ENCODE assay signal across 30 cellular contexts in the genomic region with DNA sequence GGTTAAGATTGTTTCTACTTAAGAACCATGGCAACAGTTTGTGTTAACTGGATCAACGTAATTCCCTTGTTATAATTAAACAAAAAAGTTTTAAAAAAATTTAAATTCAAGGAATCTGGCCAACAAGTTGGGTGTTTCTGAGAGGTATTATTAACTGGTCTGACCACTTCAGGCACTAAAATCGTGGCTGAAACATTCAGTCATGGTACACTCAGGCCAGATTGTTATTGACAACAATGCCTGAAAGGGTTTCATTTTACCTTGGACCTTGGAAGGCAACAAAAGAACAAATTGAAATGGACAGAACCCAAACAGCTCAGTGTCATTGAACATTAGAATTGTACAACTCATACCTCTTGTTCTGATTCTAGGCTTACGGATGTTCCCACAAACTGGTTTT.
DNase-seq lines count a peak whose midpoint lies in the region; ATAC-seq, FAIRE-seq and TF ChIP-seq lines count a peak whose summit lies in the region.
"Had no signal": no experiment of that assay in that cellular context is flagged by ENCODE, and none has a peak within 500 bp of the region (broad histone marks: within the 10 kb centered on the region; RNA-seq: fewer than 3 reads in every experiment).

No MANE protein-coding gene starts in this region.

- H3K79me1 ChIP-seq in H1 (ENCODE audit: low read depth, low read length) (no peaks in the 10 kb centered on the region), mesenchymal stem cell (replicated peaks; ENCODE audit: low read length, poor library complexity, severe bottlenecking) (no peaks in the 10 kb centered on the region)

- H3K4me1 ChIP-seq in A549, result peaks cover 35% of the 10 kb centered on the region; the same call in 2 of the 3 replicates
- no peaks in the 10 kb centered on the region for H3K4me1 ChIP-seq in H1 (replicated peaks in 1 of 4; ENCODE audit: control insufficient read depth in 3 of 4, insufficient read depth in 4 of 4, low read length in 3 of 4)
- peaks cover 9% of the 10 kb centered on the region for H3K4me1 ChIP-seq in mesenchymal stem cell (ENCODE audit: control insufficient read depth, insufficient read depth, low read depth, low read length)

- H3K79me2 ChIP-seq in H1 (ENCODE audit: control insufficient read depth in 1 of 2, insufficient read depth in 2 of 2, low read length in 2 of 2), result no peaks in the 10 kb centered on the region

- no peaks in the 10 kb centered on the region for H3K36me3 ChIP-seq in H1 (ENCODE audit: control insufficient read depth in 2 of 4, insufficient read depth in 4 of 4, low read length in 3 of 4)
- H3K36me3 ChIP-seq in mesenchymal stem cell (ENCODE audit: control insufficient read depth in 1 of 2, insufficient read depth in 2 of 2, low read depth in 1 of 2, low read length in 2 of 2), result no peaks in the 10 kb centered on the region
- H3K36me3 ChIP-seq: BE2C, heart right ventricle had no signal

- TF ChIP-seq POLR2A in A549 (IDR thresholded peaks at IDR 0.05; ENCODE audit: low read length) (no peak), H1 (IDR thresholded peaks at IDR 0.05; ENCODE audit: control extremely low read depth in 1 of 2, low read depth in 2 of 2, low read length in 2 of 2) (no peak)

- DNase-seq in A549 (ENCODE audit: low read depth in 1 of 2, low spot score in 1 of 2) (no peak), HFFc6 (no peak), H1 (ENCODE audit: low read depth in 1 of 2, low spot score in 2 of 2) (no peak), mesenchymal stem cell (no peak), left cardiac atrium (no peak), NCI-H2029 treated with DMSO at 0.1 percent for 48 hours (lab: John Stamatoyannopoulos, UW) (no peak)
- no peak for DNase-seq in activated CD4-positive, alpha-beta T cell treated with anti-CD3 and anti-CD28 coated beads for 36 hours
- DNase-seq: activated CD4-positive, CD25-positive, alpha-beta regulatory T cell; activated gamma-delta T cell; activated naive CD8-positive, alpha-beta T cell treated with anti-CD3 and anti-CD28 coated beads for 36 hours; activated T-cell treated with anti-CD3 and anti-CD28 coated beads, Interleukin-2, amount 50 U/mL, for 24 hours; anterior cingulate cortex; BE2C; CD8-positive, alpha-beta T cell; cortex of kidney; effector memory CD4-positive, alpha-beta T cell; H9; heart right ventricle; Kasumi-1; mucosa of descending colon; NCI-H1694; NCI-H446 treated with DMSO at 0.1 percent for 48 hours; RPMI8226; stimulated activated naive CD4-positive, alpha-beta T cell treated with Interleukin-2 at 50 U/mL for 16 hours; T-helper 1 cell had no signal

- H3K27me3 Mint-ChIP-seq in HFFc6 (ENCODE audit: insufficient read depth), result no peaks in the 10 kb centered on the region
- H3K27me3 Mint-ChIP-seq in activated CD4-positive, alpha-beta T cell treated with anti-CD3 and anti-CD28 coated beads for 36 hours, result peaks cover 1% of the 10 kb centered on the region
- H3K27me3 Mint-ChIP-seq: activated naive CD8-positive, alpha-beta T cell treated with anti-CD3 and anti-CD28 coated beads for 36 hours; activated T-cell treated with anti-CD3 and anti-CD28 coated beads, Interleukin-2, amount 50 U/mL, for 24 hours had no signal

- FAIRE-seq in A549 (lab: Jason Lieb, UNC), result no peak
- FAIRE-seq in H1 (lab: Jason Lieb, UNC), result no peak
- FAIRE-seq: frontal cortex, urothelium cell line had no signal

- TF ChIP-seq CTCF in A549 (IDR thresholded peaks at IDR 0.05) (no peak), HFFc6 (IDR thresholded peaks at IDR 0.05) (no peak), H1 (IDR thresholded peaks at IDR 0.05; ENCODE audit: control extremely low read depth in 1 of 3, insufficient read depth in 1 of 3, low read depth in 1 of 3, low read length in 3 of 3) (no peak)

- ATAC-seq in A549 (no peak), HG02870 (IDR thresholded peaks at IDR 0.05; ENCODE audit: unreplicated experiment) (no peak), left cardiac atrium (no peak)
- no peak for ATAC-seq in activated CD4-positive, alpha-beta T cell treated with anti-CD3 and anti-CD28 coated beads for 36 hours
- ATAC-seq: CD8-positive, alpha-beta T cell; heart right ventricle; mucosa of descending colon; natural killer cell treated with Interleukin-12 subunit alpha and Interleukin-12 subunit beta and Interleukin-15 and Interleukin-18, amount 100 ng/mL, for 72 hours had no signal

- H2AK5ac ChIP-seq in H1 (ENCODE audit: low read depth, low read length) (no peak overlapping the region), mesenchymal stem cell (ENCODE audit: low read length, severe bottlenecking) (peak overlapping the region; percentile 68)

- H3K27me3 ChIP-seq in H1 (replicated peaks in 1 of 4; ENCODE audit: control insufficient read depth in 3 of 4, extremely low read depth in 1 of 4, insufficient read depth in 3 of 4, low read length in 3 of 4) (no peaks in the 10 kb centered on the region), mesenchymal stem cell (ENCODE audit: control insufficient read depth in 1 of 2, insufficient read depth in 1 of 2, low read length in 2 of 2) (no peaks in the 10 kb centered on the region)
- H3K27me3 ChIP-seq: BE2C, heart right ventricle had no signal

- H3K9me3 ChIP-seq in A549, result no peaks in the 10 kb centered on the region
- peaks cover 3 to 4% of the 10 kb centered on the region in 2 experiments; a peak in 2 of 4 replicates for H3K9me3 ChIP-seq in H1 (ENCODE audit: insufficient read depth in 2 of 2, low read depth in 1 of 2, low read length in 1 of 2)
- no peaks in the 10 kb centered on the region for H3K9me3 ChIP-seq in mesenchymal stem cell (ENCODE audit: control insufficient read depth, low read length)
- H3K9me3 ChIP-seq: BE2C, heart right ventricle, mucosa of descending colon had no signal

- H3K56ac ChIP-seq in H1 (replicated peaks; ENCODE audit: insufficient read length, low read depth, low read length), result no peak overlapping the region

- no peak for TF ChIP-seq EP300 in A549 (IDR thresholded peaks at IDR 0.05)
- TF ChIP-seq EP300 in H1 (IDR thresholded peaks at IDR 0.05; ENCODE audit: borderline replicate concordance in 1 of 2, low read depth in 2 of 2, low read length in 2 of 2), result no peak

- no peak overlapping the region for H3K4ac ChIP-seq in H1 (replicated peaks; ENCODE audit: insufficient read length, low read depth, low read length)
- H3K4ac ChIP-seq in mesenchymal stem cell (ENCODE audit: low read depth in 1 of 2, low read length in 2 of 2), result peak overlapping the region; percentile 15 to 32

- WGBS in A549 (ENCODE audit: missing lambda C conversion rate), result 68% methylated on average over 3 of the region's 3 CpGs
- 87% methylated on average over 3 of the region's 3 CpGs; no CpG with 5 or more reads in 1 of the 2 experiments for WGBS in H1 (ENCODE audit: extremely low coverage in 1 of 2, insufficient coverage in 1 of 2, insufficient read length in 1 of 2, insufficient replicate concordance in 2 of 2, low coverage in 1 of 2, low lambda C conversion rate in 2 of 2, missing lambda C conversion rate in 1 of 2), 2 experiments
- 100% methylated on average over 2 of the region's 3 CpGs for WGBS in mesenchymal stem cell

- CTCF ChIA-PET in A549 (lab: Yijun Ruan, JAX), result interaction anchor here (1.1 to 1.3 kb wide), 2 partner anchors 18 to 31 kb away, joined by 3 read pairs; no protein-coding TSS in a partner anchor
- CTCF ChIA-PET in H1 (lab: Charles Lee; ENCODE audit: partially characterized antibody), result no interaction called here
- CTCF ChIA-PET in activated CD4-positive, alpha-beta T cell treated with anti-CD3 and anti-CD28 coated beads for 36 hours (lab: Charles Lee), result no interaction called here

- peak overlapping the region; percentile 53 for H3K4me3 Mint-ChIP-seq in HFFc6
- no peak overlapping the region for H3K4me3 Mint-ChIP-seq in activated CD4-positive, alpha-beta T cell treated with anti-CD3 and anti-CD28 coated beads for 36 hours
- H3K4me3 Mint-ChIP-seq: activated naive CD8-positive, alpha-beta T cell treated with anti-CD3 and anti-CD28 coated beads for 36 hours; activated T-cell treated with anti-CD3 and anti-CD28 coated beads, Interleukin-2, amount 50 U/mL, for 24 hours; CD8-positive, alpha-beta T cell; H9; natural killer cell treated with Interleukin-12 subunit alpha and Interleukin-12 subunit beta and Interleukin-15 and Interleukin-18, amount 100 ng/mL, for 72 hours had no signal

- H3K36me3 Mint-ChIP-seq in HFFc6 (ENCODE audit: low read depth), result peaks cover 5% of the 10 kb centered on the region; the same call in 1 of the 2 replicates
- no peaks in the 10 kb centered on the region for H3K36me3 Mint-ChIP-seq in activated CD4-positive, alpha-beta T cell treated with anti-CD3 and anti-CD28 coated beads for 36 hours (ENCODE audit: low read depth)
- H3K36me3 Mint-ChIP-seq: activated naive CD8-positive, alpha-beta T cell treated with anti-CD3 and anti-CD28 coated beads for 36 hours; CD8-positive, alpha-beta T cell; natural killer cell treated with Interleukin-12 subunit alpha and Interleukin-12 subunit beta and Interleukin-15 and Interleukin-18, amount 100 ng/mL, for 72 hours had no signal

- no peak overlapping the region for H3K14ac ChIP-seq in H1 (ENCODE audit: insufficient read length)
- H3K14ac ChIP-seq in mesenchymal stem cell (ENCODE audit: low read length in 2 of 2), result no peak overlapping the region

- H4K20me1 ChIP-seq in H1 (replicated peaks in 1 of 2; ENCODE audit: control insufficient read depth in 1 of 2, insufficient read depth in 2 of 2, low read length in 2 of 2), result no peaks in the 10 kb centered on the region

- H3K9ac ChIP-seq in H1 (replicated peaks in 1 of 4; ENCODE audit: extremely low read depth in 1 of 4, low read depth in 3 of 4, low read length in 3 of 4), result no peak overlapping the region
- no peak overlapping the region for H3K9ac ChIP-seq in mesenchymal stem cell (ENCODE audit: low read length)

- H2BK15ac ChIP-seq in H1 (ENCODE audit: low read length) (no peak overlapping the region), mesenchymal stem cell (ENCODE audit: low read depth, poor library complexity, severe bottlenecking) (no peak overlapping the region)

- TF ChIP-seq RAD21 in A549 (conservative IDR thresholded peaks at IDR 0.05 in 1 of 2, IDR thresholded peaks at IDR 0.05 in 1 of 2) (no peak), H1 (IDR thresholded peaks at IDR 0.05 in 1 of 2, conservative IDR thresholded peaks at IDR 0.05 in 1 of 2; ENCODE audit: low read depth in 2 of 2, low read length in 2 of 2) (no peak)

- H2BK120ac ChIP-seq in H1 (replicated peaks; ENCODE audit: low read depth, low read length), result no peak overlapping the region
- H2BK120ac ChIP-seq in mesenchymal stem cell (ENCODE audit: low read depth, low read length), result no peak overlapping the region

- peak overlapping the region; percentile 45 for H3K4me2 ChIP-seq in A549
- no peak overlapping the region for H3K4me2 ChIP-seq in H1 (ENCODE audit: insufficient read depth in 1 of 2, low read depth in 2 of 2, low read length in 2 of 2)
- no peak overlapping the region for H3K4me2 ChIP-seq in mesenchymal stem cell (ENCODE audit: low read length, poor library complexity, severe bottlenecking)

- H4K5ac ChIP-seq in H1 (ENCODE audit: insufficient read length, low read depth, low read length), result no peak overlapping the region

- no peaks in the 10 kb centered on the region for H3K9me3 Mint-ChIP-seq in HFFc6
- H3K9me3 Mint-ChIP-seq in activated CD4-positive, alpha-beta T cell treated with anti-CD3 and anti-CD28 coated beads for 36 hours (ENCODE audit: low read depth), result no peaks in the 10 kb centered on the region
- H3K9me3 Mint-ChIP-seq: activated naive CD8-positive, alpha-beta T cell treated with anti-CD3 and anti-CD28 coated beads for 36 hours; CD8-positive, alpha-beta T cell; natural killer cell treated with Interleukin-12 subunit alpha and Interleukin-12 subunit beta and Interleukin-15 and Interleukin-18, amount 100 ng/mL, for 72 hours had no signal

- H3K4me3 ChIP-seq in A549, result no peak overlapping the region
- no peak overlapping the region for H3K4me3 ChIP-seq in H1 (ENCODE audit: extremely low read depth in 1 of 4, insufficient read depth in 2 of 4, low read depth in 3 of 4, low read length in 4 of 4)
- H3K4me3 ChIP-seq in mesenchymal stem cell (ENCODE audit: insufficient read depth in 1 of 2, low read depth in 1 of 2, low read length in 2 of 2), result no peak overlapping the region
- H3K4me3 ChIP-seq: heart right ventricle, lung, mucosa of descending colon had no signal

- intact Hi-C loops in left cardiac atrium (cut with DNase I), result no loop called here
- intact Hi-C loops in activated CD4-positive, alpha-beta T cell treated with anti-CD3 and anti-CD28 coated beads for 36 hours (cut with DNase I, micrococcal nuclease), result no loop called here

- POLR2A ChIA-PET in A549 (lab: Yijun Ruan, JAX), result no interaction called here
- POLR2A ChIA-PET in H1 (lab: Charles Lee; ENCODE audit: partially characterized antibody), result no interaction called here
- POLR2A ChIA-PET in activated CD4-positive, alpha-beta T cell treated with anti-CD3 and anti-CD28 coated beads for 36 hours (lab: Charles Lee), result no interaction called here

- H4K91ac ChIP-seq in H1 (replicated peaks; ENCODE audit: insufficient read length, low read length), result no peak overlapping the region
- H4K91ac ChIP-seq in mesenchymal stem cell (ENCODE audit: low read length), result peak overlapping the region; percentile 96

- H3K23ac ChIP-seq in H1 (ENCODE audit: insufficient read length) (no peak overlapping the region), mesenchymal stem cell (ENCODE audit: low read length in 2 of 2) (no peak overlapping the region)

- H2BK5ac ChIP-seq in H1 (ENCODE audit: low read depth, low read length) (no peak overlapping the region), mesenchymal stem cell (ENCODE audit: low read depth, low read length, poor library complexity, severe bottlenecking) (no peak overlapping the region)

- H3K27ac ChIP-seq in A549, result peak overlapping the region; percentile 6 to 23; a peak in 2 of 6 replicates
- no peak overlapping the region for H3K27ac ChIP-seq in H1 (ENCODE audit: low read depth, low read length)
- peak overlapping the region; percentile 53 for H3K27ac ChIP-seq in mesenchymal stem cell (ENCODE audit: low read length, poor library complexity, severe bottlenecking)
- H3K27ac ChIP-seq: heart right ventricle had no signal

- peak overlapping the region; percentile 71; the same call in 1 of the 2 replicates for H2BK12ac ChIP-seq in H1 (ENCODE audit: low read depth, low read length)
- H2BK12ac ChIP-seq in mesenchymal stem cell (ENCODE audit: low read length in 2 of 2), result peak overlapping the region; percentile 99

- H2BK20ac ChIP-seq in H1 (ENCODE audit: low read length), result no peak overlapping the region

- H3K4me1 Mint-ChIP-seq in HFFc6 (ENCODE audit: low read depth), result peaks cover 72% of the 10 kb centered on the region
- H3K4me1 Mint-ChIP-seq in activated CD4-positive, alpha-beta T cell treated with anti-CD3 and anti-CD28 coated beads for 36 hours, result no peaks in the 10 kb centered on the region
- H3K4me1 Mint-ChIP-seq: activated naive CD8-positive, alpha-beta T cell treated with anti-CD3 and anti-CD28 coated beads for 36 hours had no signal

- no peak overlapping the region for H3K18ac ChIP-seq in H1 (ENCODE audit: extremely low read depth, low read length)
- no peak overlapping the region for H3K18ac ChIP-seq in mesenchymal stem cell (ENCODE audit: low read depth in 1 of 2, low read length in 2 of 2)

- peak overlapping the region; percentile 73 for H3K27ac Mint-ChIP-seq in HFFc6
- no peak overlapping the region for H3K27ac Mint-ChIP-seq in activated CD4-positive, alpha-beta T cell treated with anti-CD3 and anti-CD28 coated beads for 36 hours
- H3K27ac Mint-ChIP-seq: activated naive CD8-positive, alpha-beta T cell treated with anti-CD3 and anti-CD28 coated beads for 36 hours; activated T-cell treated with anti-CD3 and anti-CD28 coated beads, Interleukin-2, amount 50 U/mL, for 24 hours; CD8-positive, alpha-beta T cell; natural killer cell treated with Interleukin-12 subunit alpha and Interleukin-12 subunit beta and Interleukin-15 and Interleukin-18, amount 100 ng/mL, for 72 hours had no signal

- H2AFZ ChIP-seq in H1 (ENCODE audit: low read length) (no peak overlapping the region), mesenchymal stem cell (ENCODE audit: low read depth, low read length) (no peak overlapping the region)

- H3K23me2 ChIP-seq in H1 (ENCODE audit: low read depth, low read length), result no peaks in the 10 kb centered on the region

- H4K8ac ChIP-seq in H1 (ENCODE audit: extremely low read depth, insufficient read depth, low read length), result no peak overlapping the region
- peak overlapping the region; percentile 74 for H4K8ac ChIP-seq in mesenchymal stem cell (ENCODE audit: low read length)
